Comparison of ENCODE assay signal across 24 cellular contexts in genomic region chr7:133886081-133886480, GRCh38.
"Had no signal": no experiment of that assay in that cellular context is flagged by ENCODE, and none has a peak within 500 bp of the region (broad histone marks: within the 10 kb centered on the region; RNA-seq: fewer than 3 reads in every experiment).

No MANE protein-coding gene starts in this region.

- H3K36me3 Mint-ChIP-seq: naive B cell had no signal

- DNase-seq: colonic mucosa; cortex of kidney; effector CD8-positive, alpha-beta T cell; effector memory CD8-positive, alpha-beta T cell; endodermal cell; erythroblast; esophagus squamous epithelium; foreskin fibroblast; foreskin melanocyte; gastrocnemius medialis; glutamatergic neuron; head of caudate nucleus; heart right ventricle; hippocampal formation; left cardiac atrium; left lung; left ventricle myocardium superior; lower lobe of right lung; mesenchymal stem cell; mucosa of descending colon; naive B cell had no signal

- H3K36me3 ChIP-seq: colonic mucosa, esophagus squamous epithelium, gastrocnemius medialis, heart right ventricle, left lung, lower lobe of right lung had no signal

- H3K4me1 Mint-ChIP-seq: mesothelial cell of epicardium, naive B cell had no signal

- H3K9me3 Mint-ChIP-seq: dendritic cell treated with granulocyte-macrophage colony-stimulating factor and Interleukin-4, amounts not matched to agents 40 ng/mL and 50 ng/mL, for 4 days; effector memory CD8-positive, alpha-beta T cell had no signal

- H3K9me3 ChIP-seq: colonic mucosa, esophagus squamous epithelium, gastrocnemius medialis, left lung, lower lobe of right lung, mucosa of descending colon had no signal

- H3K27me3 ChIP-seq: colonic mucosa, esophagus squamous epithelium, gastrocnemius medialis, heart right ventricle, left lung had no signal

- H3K27ac ChIP-seq: colonic mucosa, epithelial cell of prostate, esophagus squamous epithelium, gastrocnemius medialis, heart right ventricle, left lung, lower lobe of right lung had no signal

- H3K27me3 Mint-ChIP-seq: dendritic cell treated with granulocyte-macrophage colony-stimulating factor and Interleukin-4, amounts not matched to agents 40 ng/mL and 50 ng/mL, for 4 days; effector memory CD8-positive, alpha-beta T cell; naive B cell had no signal

- H3K4me3 Mint-ChIP-seq: dendritic cell treated with granulocyte-macrophage colony-stimulating factor and Interleukin-4, amounts not matched to agents 40 ng/mL and 50 ng/mL, for 4 days; effector memory CD8-positive, alpha-beta T cell; endodermal cell; mesothelial cell of epicardium; naive B cell had no signal

- H3K4me1 ChIP-seq: colonic mucosa, esophagus squamous epithelium, gastrocnemius medialis, left lung, lower lobe of right lung had no signal

- H3K27ac Mint-ChIP-seq: dendritic cell treated with granulocyte-macrophage colony-stimulating factor and Interleukin-4, amounts not matched to agents 40 ng/mL and 50 ng/mL, for 4 days; endodermal cell; mesothelial cell of epicardium; naive B cell had no signal

- H3K4me3 ChIP-seq: colonic mucosa, esophagus squamous epithelium, gastrocnemius medialis, heart right ventricle, left lung, lower lobe of right lung, mucosa of descending colon had no signal
